10 cellular contexts compared by ENCODE assay signal in the genomic region with DNA sequence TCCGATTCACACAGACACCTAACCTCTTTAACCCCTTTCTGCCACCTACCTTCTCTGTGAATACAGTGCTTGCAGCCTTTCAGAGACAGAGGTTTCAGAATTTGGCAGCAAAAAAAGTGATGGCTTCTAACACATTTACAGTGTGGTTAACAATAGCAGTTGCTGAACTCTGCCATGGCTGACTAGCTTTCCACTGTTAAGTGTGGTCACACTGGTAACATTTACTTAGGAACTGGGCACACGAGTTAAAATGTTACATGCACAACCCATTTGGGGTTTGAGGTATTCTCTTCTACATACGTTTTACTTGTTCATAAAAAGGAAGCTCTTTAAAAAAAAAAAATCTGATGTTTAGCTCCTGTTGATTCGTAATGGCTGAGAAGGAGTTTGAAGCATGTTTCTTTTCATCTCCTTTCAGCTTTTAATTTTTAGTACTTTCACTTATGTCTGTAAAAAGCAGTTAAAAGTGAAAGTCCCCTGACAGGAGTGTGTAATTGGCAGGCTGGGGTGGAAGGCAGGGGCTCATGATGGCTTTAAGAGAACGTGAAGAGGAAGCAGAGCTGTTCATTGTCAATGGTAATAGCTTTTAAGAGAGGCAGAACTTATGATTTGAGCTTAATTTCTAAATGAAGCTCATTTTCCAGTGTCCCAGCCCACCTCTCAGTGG.
DNase-seq lines count a peak whose midpoint lies in the region; ATAC-seq, FAIRE-seq and TF ChIP-seq lines count a peak whose summit lies in the region.
"Had no signal": no experiment of that assay in that cellular context is flagged by ENCODE, and none has a peak within 500 bp of the region (broad histone marks: within the 10 kb centered on the region; RNA-seq: fewer than 3 reads in every experiment).

No MANE protein-coding gene starts in this region.

- peak; percentile 88 for ATAC-seq in HG03159 (IDR thresholded peaks at IDR 0.05; ENCODE audit: unreplicated experiment)

- H3K4me3 ChIP-seq in epithelial cell of proximal tubule (ENCODE audit: low read depth, low read length): no peak overlapping the region

- DNase-seq in GM12891 (ENCODE audit: insufficient read length, low spot score): no peak
- DNase-seq in GM20000 (ENCODE audit: low spot score): peak; percentile 38
- peak; percentile 16 for DNase-seq in epithelial cell of proximal tubule (ENCODE audit: low read depth)
- no peak for DNase-seq in NCI-H187 treated with DMSO at 0.1 percent for 48 hours (lab: John Stamatoyannopoulos, UW)
- no peak for DNase-seq in HEK293T (ENCODE audit: extremely low spot score)
- no peak for DNase-seq in DMS 273 treated with DMSO at 0.1 percent for 48 hours (lab: John Stamatoyannopoulos, UW)
- DNase-seq in NOMO-1 (lab: John Stamatoyannopoulos, UW; ENCODE audit: unreplicated experiment in 2 of 2): no peak
- DNase-seq: MV-4-11 had no signal

- no peak for TF ChIP-seq CTCF in GM20000 (IDR thresholded peaks at IDR 0.05; ENCODE audit: extremely low read depth, missing control alignments)
- TF ChIP-seq CTCF in epithelial cell of proximal tubule (conservative IDR thresholded peaks at IDR 0.05; ENCODE audit: low read depth, low read length): no peak

- POLR2A ChIA-PET in HEK293T (lab: Yijun Ruan, JAX): no interaction called here

- peak; percentile 79 for FAIRE-seq in GM12891 (lab: Jason Lieb, UNC)
- FAIRE-seq: G401.6 had no signal

- CTCF ChIA-PET in HEK293T (lab: Yijun Ruan, JAX): interaction anchor here (0.6 kb wide), 1 partner anchor 501 kb away, joined by 3 read pairs; no protein-coding TSS in a partner anchor

- TF ChIP-seq POLR2A in GM12891 (IDR thresholded peaks at IDR 0.05; ENCODE audit: low read depth, low read length): no peak

TF ChIP-seq in GM12891, 5 proteins besides CTCF, POLR2A, EP300 and RAD21:
- TF ChIP-seq TAF1 (IDR thresholded peaks at IDR 0.05; ENCODE audit: low read depth, low read length) (no peak), POU2F2 (IDR thresholded peaks at IDR 0.05; ENCODE audit: low read depth, low read length) (0 out of 2 replicates have a peak, but pooled peaks have one; percentile 10), PAX5 (IDR thresholded peaks at IDR 0.05; ENCODE audit: insufficient read depth, low read length, severe bottlenecking) (peak; percentile 44), SPI1 (IDR thresholded peaks at IDR 0.05; ENCODE audit: low read depth, low read length) (peak; percentile 31; the same call in 1 of the 2 replicates), POLR2AphosphoS5 (IDR thresholded peaks at IDR 0.05; ENCODE audit: low read depth, low read length) (no peak)

TF ChIP-seq in HEK293T, 16 proteins besides CTCF, POLR2A, EP300 and RAD21:
- TF ChIP-seq, protein P1, sequence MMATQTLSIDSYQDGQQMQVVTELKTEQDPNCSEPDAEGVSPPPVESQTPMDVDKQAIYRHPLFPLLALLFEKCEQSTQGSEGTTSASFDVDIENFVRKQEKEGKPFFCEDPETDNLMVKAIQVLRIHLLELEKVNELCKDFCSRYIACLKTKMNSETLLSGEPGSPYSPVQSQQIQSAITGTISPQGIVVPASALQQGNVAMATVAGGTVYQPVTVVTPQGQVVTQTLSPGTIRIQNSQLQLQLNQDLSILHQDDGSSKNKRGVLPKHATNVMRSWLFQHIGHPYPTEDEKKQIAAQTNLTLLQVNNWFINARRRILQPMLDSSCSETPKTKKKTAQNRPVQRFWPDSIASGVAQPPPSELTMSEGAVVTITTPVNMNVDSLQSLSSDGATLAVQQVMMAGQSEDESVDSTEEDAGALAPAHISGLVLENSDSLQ (IDR thresholded peaks at IDR 0.05): no peak
- TF ChIP-seq ZNF384 (IDR thresholded peaks at IDR 0.05): no peak
- TF ChIP-seq NFRKB (IDR thresholded peaks at IDR 0.05): no peak
- TF ChIP-seq BHLHE40 (IDR thresholded peaks at IDR 0.05; ENCODE audit: borderline replicate concordance): no peak
- TF ChIP-seq SUZ12 (IDR thresholded peaks at IDR 0.05): no peak
- TF ChIP-seq FOXM1 (IDR thresholded peaks at IDR 0.05; ENCODE audit: borderline replicate concordance): no peak
- no peak for TF ChIP-seq ELF4 (IDR thresholded peaks at IDR 0.05)
- no peak for TF ChIP-seq FOXK2 (IDR thresholded peaks at IDR 0.05)
- TF ChIP-seq SP1 (IDR thresholded peaks at IDR 0.05): no peak
- no peak for TF ChIP-seq ARNT (IDR thresholded peaks at IDR 0.05)
- no peak for TF ChIP-seq HDGF (IDR thresholded peaks at IDR 0.05; ENCODE audit: borderline replicate concordance)
- TF ChIP-seq TARDBP (IDR thresholded peaks at IDR 0.05): no peak
- TF ChIP-seq FOXA1 (IDR thresholded peaks at IDR 0.05): no peak
- TF ChIP-seq L3MBTL2 (conservative IDR thresholded peaks at IDR 0.05): no peak
TF ChIP-seq in HEK293T: peak in this region for 0.

Comparison
In these comparisons a context has a peak if more than half of its experiments do, and no peak if none do; other contexts are left out.
1. DNase-seq: peak in GM20000 (single experiment) and epithelial cell of proximal tubule (single experiment); none in GM12891 (single experiment), NCI-H187 treated with DMSO at 0.1 percent for 48 hours (single experiment), HEK293T (single experiment), DMS 273 treated with DMSO at 0.1 percent for 48 hours (single experiment) and NOMO-1 (0 of 2).